10 cellular contexts compared by ENCODE assay signal in genomic region chr2:135840601-135841000, GRCh38. TPM values are rescaled to one million over a fixed set of nuclear protein-coding genes. Genes with fewer than 3 reads are reported as not detected.
DNase-seq lines count a peak whose midpoint lies in the region; ATAC-seq and TF ChIP-seq lines count a peak whose summit lies in the region.
"Had no signal": no experiment of that assay in that cellular context is flagged by ENCODE, and none has a peak within 500 bp of the region (broad histone marks: within the 10 kb centered on the region; RNA-seq: fewer than 3 reads in every experiment).

No MANE protein-coding gene starts in this region.

- H3K79me2 ChIP-seq in PC-9 (ENCODE audit: low read depth): no peaks in the 10 kb centered on the region

- no peaks in the 10 kb centered on the region; the same call in 1 of the 2 replicates for H3F3A ChIP-seq in PC-9 (ENCODE audit: insufficient read depth, low read depth)

- H3K4me3 Mint-ChIP-seq in CD4-positive, alpha-beta T cell: no peak overlapping the region

- BruUV-seq in PC-9 (replicated peaks; lab: Mats Ljungman, UMichigan): TSS peak; percentile 27

- ATAC-seq in CD4-positive, alpha-beta T cell (ENCODE audit: poor library complexity): no peak
- ATAC-seq in GM19397 (IDR thresholded peaks at IDR 0.05; ENCODE audit: unreplicated experiment) (no peak), GM19328 (IDR thresholded peaks at IDR 0.05; ENCODE audit: unreplicated experiment) (no peak)

- H3K36me3 ChIP-seq in PC-9 (ENCODE audit: low read depth): peaks cover 9% of the 10 kb centered on the region; the same call in 1 of the 2 replicates

- H4K20me1 ChIP-seq in PC-9 (ENCODE audit: insufficient read depth): no peaks in the 10 kb centered on the region; the same call in 1 of the 2 replicates

- no peaks in the 10 kb centered on the region for H3K9me3 Mint-ChIP-seq in CD4-positive, alpha-beta T cell

- H3K4me2 ChIP-seq in PC-9: no peak overlapping the region
- H3K4me2 ChIP-seq: smooth muscle cell had no signal

- H3K27me3 Mint-ChIP-seq in CD4-positive, alpha-beta T cell: no peaks in the 10 kb centered on the region

- CTCF ChIA-PET in CD4-positive, alpha-beta T cell (lab: Charles Lee): interaction anchor here (1.5 kb wide), 1 partner anchor 12 kb away, joined by 3 read pairs; no protein-coding TSS in a partner anchor
- CTCF ChIA-PET in PC-9 (lab: Charles Lee): no interaction called here

- H3K4me1 Mint-ChIP-seq in CD4-positive, alpha-beta T cell (ENCODE audit: low read depth): peaks cover 10% of the 10 kb centered on the region

- intact Hi-C loops in CD4-positive, alpha-beta T cell (cut with DNase I, micrococcal nuclease): no loop called here
- intact Hi-C loops in PC-9 (cut with micrococcal nuclease; ENCODE audit: unreplicated experiment): no loop called here

- no peaks in the 10 kb centered on the region for H3K9me2 ChIP-seq in PC-9 (ENCODE audit: insufficient read depth)

- no peak overlapping the region for H2AFZ ChIP-seq in PC-9

- TF ChIP-seq CTCF in CD4-positive, alpha-beta T cell (IDR thresholded peaks at IDR 0.05): no peak
- no peak for TF ChIP-seq CTCF in PC-9 (conservative IDR thresholded peaks at IDR 0.05)

- no peak overlapping the region for H3K27ac ChIP-seq in CD4-positive, alpha-beta T cell (ENCODE audit: low read depth, low read length)
- no peak overlapping the region for H3K27ac ChIP-seq in PC-9

- POLR2A ChIA-PET in CD4-positive, alpha-beta T cell (lab: Charles Lee): no interaction called here
- POLR2A ChIA-PET in PC-9 (lab: Charles Lee; ENCODE audit: unreplicated experiment): no interaction called here

- H3K4me1 ChIP-seq in PC-9 (replicated peaks; ENCODE audit: insufficient read depth): no peaks in the 10 kb centered on the region

- no peaks in the 10 kb centered on the region for H3K9me3 ChIP-seq in CD4-positive, alpha-beta T cell (ENCODE audit: control insufficient read depth, low read length)
- no peaks in the 10 kb centered on the region for H3K9me3 ChIP-seq in PC-9 (ENCODE audit: insufficient read depth, low read depth)

- H3K4me3 ChIP-seq in PC-9: no peak overlapping the region
- H3K4me3 ChIP-seq: smooth muscle cell had no signal

- peaks cover 55% of the 10 kb centered on the region for H3K36me3 Mint-ChIP-seq in CD4-positive, alpha-beta T cell (ENCODE audit: low read depth)

- H3K27me3 ChIP-seq in CD4-positive, alpha-beta T cell (ENCODE audit: control insufficient read depth, insufficient read depth, low read length): no peaks in the 10 kb centered on the region
- H3K27me3 ChIP-seq in PC-9 (ENCODE audit: insufficient read depth, low read depth): no peaks in the 10 kb centered on the region

- DNase-seq in CD4-positive, alpha-beta T cell: no peak
- DNase-seq in PC-9 (no peak), dermis microvascular lymphatic vessel endothelial cell (ENCODE audit: low read depth in 2 of 2) (peak; percentile 11 to 47), myocyte (ENCODE audit: low read depth) (peak; percentile 6), NCI-H1694 treated with DMSO at 0.1 percent for 48 hours (lab: John Stamatoyannopoulos, UW) (no peak), OCI-M1 (lab: John Stamatoyannopoulos, UW) (no peak)

- H3K27ac Mint-ChIP-seq in CD4-positive, alpha-beta T cell: peak overlapping the region; percentile 37

RNA-seq across cellular contexts. Expression of gene LCT, which starts 3.6 kb away (rescaled TPM):
- total RNA-seq in CD4-positive, alpha-beta T cell: under 1 TPM in 1 of 2 experiments, not detected in 1; 0.06 TPM
- total RNA-seq in PC-9 (2021) (not detected in 2 replicates), dermis microvascular lymphatic vessel endothelial cell (not detected in 2 replicates), myocyte (0.16 TPM in 1 of 2 replicates, not detected in the other)
- polyA plus RNA-seq in myocyte (2012): 0.03 TPM
- total RNA-seq: kidney epithelial cell had no signal
- polyA plus RNA-seq: smooth muscle cell had no signal

RNA-seq across cellular contexts. Expression of gene MCM6, which starts 35.6 kb away (rescaled TPM):
- total RNA-seq in CD4-positive, alpha-beta T cell: 10 to 100 TPM; 31.5 to 34.4 TPM
- total RNA-seq in PC-9 (2021) (26.7 and 33.1 TPM in 2 replicates), dermis microvascular lymphatic vessel endothelial cell (17.4 and 18.0 TPM in 2 replicates), myocyte (5.5 and 7.0 TPM in 2 replicates)
- 6.4 TPM for polyA plus RNA-seq in myocyte (2012)

Comparison
In these comparisons a context has a peak if more than half of its experiments do, and no peak if none do; other contexts are left out.
1. DNase-seq: peak in dermis microvascular lymphatic vessel endothelial cell (2 of 2) and myocyte (single experiment); none in CD4-positive, alpha-beta T cell (0 of 10), PC-9 (0 of 2), NCI-H1694 treated with DMSO at 0.1 percent for 48 hours (single experiment) and OCI-M1 (single experiment).